9 cellular contexts compared by ENCODE assay signal in genomic region chr20:53738039-53738944, GRCh38.
A peak's percentile ranks its signal among the peaks of the same experiment; 100 is the strongest.
DNase-seq lines count a peak whose midpoint lies in the region; ATAC-seq, FAIRE-seq and TF ChIP-seq lines count a peak whose summit lies in the region.
"Had no signal": no experiment of that assay in that cellular context is flagged by ENCODE, and none has a peak within 500 bp of the region (broad histone marks: within the 10 kb centered on the region; RNA-seq: fewer than 3 reads in every experiment).

No MANE protein-coding gene starts in this region.

- peak overlapping the region; percentile 93 for H3K27ac Mint-ChIP-seq in GM23338
- H3K27ac Mint-ChIP-seq in dendritic cell treated with granulocyte-macrophage colony-stimulating factor and Interleukin-4, amounts not matched to agents 40 ng/mL and 50 ng/mL, for 4 days: peak overlapping the region; percentile 53

- H2AFZ ChIP-seq in GM23338: peak overlapping the region; percentile 67; the same call in 1 of the 2 replicates
- no peak overlapping the region for H2AFZ ChIP-seq in mesenchymal stem cell (ENCODE audit: low read depth, low read length)

- no peaks in the 10 kb centered on the region for H3K79me1 ChIP-seq in mesenchymal stem cell (replicated peaks; ENCODE audit: low read length, poor library complexity, severe bottlenecking)

- H2BK120ac ChIP-seq in mesenchymal stem cell (ENCODE audit: low read depth, low read length): peak overlapping the region; percentile 64

- H3K9me2 ChIP-seq in GM23338 (ENCODE audit: insufficient read depth): no peaks in the 10 kb centered on the region

- peak overlapping the region; percentile 65 for H3K4me2 ChIP-seq in GM23338
- H3K4me2 ChIP-seq in mesenchymal stem cell (ENCODE audit: low read length, poor library complexity, severe bottlenecking): peak overlapping the region; percentile 59

- H3K27me3 ChIP-seq in GM23338 (ENCODE audit: insufficient read depth) (no peaks in the 10 kb centered on the region), mesenchymal stem cell (ENCODE audit: control insufficient read depth in 1 of 2, insufficient read depth in 1 of 2, low read length in 2 of 2) (no peaks in the 10 kb centered on the region), uterus (no peaks in the 10 kb centered on the region)

- FAIRE-seq in urothelium cell line (lab: Jason Lieb, UNC): no peak

- H3K14ac ChIP-seq in mesenchymal stem cell (ENCODE audit: low read length in 2 of 2): no peak overlapping the region

- ATAC-seq in GM23338: peak; percentile 62

- H3K36me3 ChIP-seq in GM23338 (ENCODE audit: insufficient read depth) (no peaks in the 10 kb centered on the region), mesenchymal stem cell (ENCODE audit: control insufficient read depth in 1 of 2, insufficient read depth in 2 of 2, low read depth in 1 of 2, low read length in 2 of 2) (no peaks in the 10 kb centered on the region), uterus (no peaks in the 10 kb centered on the region)

- peak overlapping the region; percentile 43; the same call in 2 of the 3 replicates for H3K4me3 Mint-ChIP-seq in GM23338
- no peak overlapping the region for H3K4me3 Mint-ChIP-seq in dendritic cell treated with granulocyte-macrophage colony-stimulating factor and Interleukin-4, amounts not matched to agents 40 ng/mL and 50 ng/mL, for 4 days

- H4K20me1 ChIP-seq in GM23338 (replicated peaks; ENCODE audit: insufficient read depth): no peaks in the 10 kb centered on the region

- no peaks in the 10 kb centered on the region for H3K36me3 Mint-ChIP-seq in GM23338 (ENCODE audit: low read depth)
- H3K36me3 Mint-ChIP-seq in dendritic cell treated with granulocyte-macrophage colony-stimulating factor and Interleukin-4, amounts not matched to agents 40 ng/mL and 50 ng/mL, for 4 days (ENCODE audit: low read depth): no peaks in the 10 kb centered on the region

- no peak overlapping the region for H2BK5ac ChIP-seq in mesenchymal stem cell (ENCODE audit: low read depth, low read length, poor library complexity, severe bottlenecking)

- peak overlapping the region; percentile 90 for H3K9ac ChIP-seq in mesenchymal stem cell (ENCODE audit: low read length)

- peaks cover 69% of the 10 kb centered on the region for H3K4me1 Mint-ChIP-seq in GM23338
- H3K4me1 Mint-ChIP-seq in dendritic cell treated with granulocyte-macrophage colony-stimulating factor and Interleukin-4, amounts not matched to agents 40 ng/mL and 50 ng/mL, for 4 days (ENCODE audit: low read depth): peaks cover 59% of the 10 kb centered on the region

- DNase-seq in GM23338 (ENCODE audit: low spot score) (peak; percentile 75), NCI-H524 treated with DMSO at 0.1 percent for 48 hours (lab: John Stamatoyannopoulos, UW) (peak; percentile 69), mesenchymal stem cell (peak; percentile 99), uterus (peak; percentile 64 to 70), urothelium cell line (ENCODE audit: low spot score) (no peak), cortex of kidney (lab: John Stamatoyannopoulos, UW) (no peak)
- DNase-seq in activated CD4-positive, CD25-positive, alpha-beta regulatory T cell treated with anti-CD3 and anti-CD28 coated beads, Interleukin-2, amount 50 U/mL, for 72 hours: no peak
- DNase-seq: activated naive CD8-positive, alpha-beta T cell treated with anti-CD3 and anti-CD28 coated beads, Interleukin-2, amount 10 ng/mL, durations not matched to agents 7 days and 5 days had no signal

- peak overlapping the region; percentile 15 for H4K91ac ChIP-seq in mesenchymal stem cell (ENCODE audit: low read length)

- intact Hi-C loops in dendritic cell treated with granulocyte-macrophage colony-stimulating factor and Interleukin-4, amounts not matched to agents 40 ng/mL and 50 ng/mL, for 4 days (cut with micrococcal nuclease): no loop called here
- intact Hi-C loops in uterus (cut with DNase I; ENCODE audit: low total_unique reads): no loop called here

- H3K27me3 Mint-ChIP-seq in GM23338 (ENCODE audit: insufficient read depth, low read depth, poor library complexity): peaks cover 9% of the 10 kb centered on the region
- H3K27me3 Mint-ChIP-seq in dendritic cell treated with granulocyte-macrophage colony-stimulating factor and Interleukin-4, amounts not matched to agents 40 ng/mL and 50 ng/mL, for 4 days: no peaks in the 10 kb centered on the region
- H3K27me3 Mint-ChIP-seq: activated naive CD8-positive, alpha-beta T cell treated with anti-CD3 and anti-CD28 coated beads, Interleukin-2, amount 10 ng/mL, durations not matched to agents 7 days and 5 days had no signal

- peak overlapping the region in 1 of 2 experiments; percentile 87 for H3K4ac ChIP-seq in mesenchymal stem cell (ENCODE audit: low read depth in 1 of 2, low read length in 2 of 2)

- H3K9me3 Mint-ChIP-seq in GM23338: no peaks in the 10 kb centered on the region
- H3K9me3 Mint-ChIP-seq in dendritic cell treated with granulocyte-macrophage colony-stimulating factor and Interleukin-4, amounts not matched to agents 40 ng/mL and 50 ng/mL, for 4 days: no peaks in the 10 kb centered on the region
- H3K9me3 Mint-ChIP-seq: activated naive CD8-positive, alpha-beta T cell treated with anti-CD3 and anti-CD28 coated beads, Interleukin-2, amount 10 ng/mL, durations not matched to agents 7 days and 5 days had no signal

- peak in 1 of 2 donors; percentile 48 for TF ChIP-seq POLR2A in uterus (IDR thresholded peaks at IDR 0.05)

- no peak overlapping the region for H3K4me3 ChIP-seq in GM23338
- peak overlapping the region in 1 of 2 experiments; percentile 65 for H3K4me3 ChIP-seq in mesenchymal stem cell (ENCODE audit: insufficient read depth in 1 of 2, low read depth in 1 of 2, low read length in 2 of 2)
- H3K4me3 ChIP-seq in uterus: peak overlapping the region in 1 of 2 donors; percentile 11

- H2BK12ac ChIP-seq in mesenchymal stem cell (ENCODE audit: low read length in 2 of 2): peak overlapping the region; percentile 67 to 89

- no peak for TF ChIP-seq CTCF in GM23338 (conservative IDR thresholded peaks at IDR 0.05; ENCODE audit: low read depth in 2 of 2)
- no peak for TF ChIP-seq CTCF in uterus (IDR thresholded peaks at IDR 0.05)

- peak overlapping the region; percentile 59 to 89 for H3K18ac ChIP-seq in mesenchymal stem cell (ENCODE audit: low read depth in 1 of 2, low read length in 2 of 2)

- H3K79me2 ChIP-seq in GM23338 (replicated peaks; ENCODE audit: insufficient read depth): no peaks in the 10 kb centered on the region

- H3K23ac ChIP-seq in mesenchymal stem cell (ENCODE audit: low read length in 2 of 2): no peak overlapping the region

- peak overlapping the region; percentile 95 for H3K27ac ChIP-seq in GM23338 (ENCODE audit: low read depth)
- peak overlapping the region; percentile 88 for H3K27ac ChIP-seq in mesenchymal stem cell (ENCODE audit: low read length, poor library complexity, severe bottlenecking)
- H3K27ac ChIP-seq in uterus: peak overlapping the region; percentile 51 to 82

- H4K8ac ChIP-seq in mesenchymal stem cell (ENCODE audit: low read length): peak overlapping the region; percentile 72

- WGBS in mesenchymal stem cell: 22% methylated on average over 22 of the region's 26 CpGs

- no peak overlapping the region for H2AK5ac ChIP-seq in mesenchymal stem cell (ENCODE audit: low read length, severe bottlenecking)

- H2BK15ac ChIP-seq in mesenchymal stem cell (ENCODE audit: low read depth, poor library complexity, severe bottlenecking): no peak overlapping the region

- H3F3A ChIP-seq in GM23338 (replicated peaks; ENCODE audit: low read depth): no peaks in the 10 kb centered on the region

- H3K9me3 ChIP-seq in mesenchymal stem cell (ENCODE audit: control insufficient read depth, low read length) (no peaks in the 10 kb centered on the region), uterus (no peaks in the 10 kb centered on the region)

- H3K4me1 ChIP-seq in GM23338 (ENCODE audit: insufficient read depth): peaks cover 63% of the 10 kb centered on the region
- peaks cover 9% of the 10 kb centered on the region for H3K4me1 ChIP-seq in mesenchymal stem cell (ENCODE audit: control insufficient read depth, insufficient read depth, low read depth, low read length)
- H3K4me1 ChIP-seq in uterus: no peaks in the 10 kb centered on the region

TF ChIP-seq in GM23338, 12 proteins besides CTCF, POLR2A, EP300 and RAD21:
- TF ChIP-seq NANOG (IDR thresholded peaks at IDR 0.05; ENCODE audit: borderline replicate concordance) (no peak), JUNB (IDR thresholded peaks at IDR 0.05; ENCODE audit: unreplicated experiment) (no peak)

Comparison
In these comparisons a context has a peak if more than half of its experiments do, and no peak if none do; other contexts are left out.
1. DNase-seq: peak in GM23338 (single experiment), NCI-H524 treated with DMSO at 0.1 percent for 48 hours (single experiment), mesenchymal stem cell (single experiment) and uterus (2 of 2); none in activated CD4-positive, CD25-positive, alpha-beta regulatory T cell treated with anti-CD3 and anti-CD28 coated beads, Interleukin-2, amount 50 U/mL, for 72 hours (single experiment), urothelium cell line (single experiment) and cortex of kidney (single experiment).
2. Peak in every context shown above with its lines, with median percentiles within 50 percentile points of each other: H3K27ac ChIP-seq.